8 cellular contexts compared by ENCODE assay signal in the genomic region with DNA sequence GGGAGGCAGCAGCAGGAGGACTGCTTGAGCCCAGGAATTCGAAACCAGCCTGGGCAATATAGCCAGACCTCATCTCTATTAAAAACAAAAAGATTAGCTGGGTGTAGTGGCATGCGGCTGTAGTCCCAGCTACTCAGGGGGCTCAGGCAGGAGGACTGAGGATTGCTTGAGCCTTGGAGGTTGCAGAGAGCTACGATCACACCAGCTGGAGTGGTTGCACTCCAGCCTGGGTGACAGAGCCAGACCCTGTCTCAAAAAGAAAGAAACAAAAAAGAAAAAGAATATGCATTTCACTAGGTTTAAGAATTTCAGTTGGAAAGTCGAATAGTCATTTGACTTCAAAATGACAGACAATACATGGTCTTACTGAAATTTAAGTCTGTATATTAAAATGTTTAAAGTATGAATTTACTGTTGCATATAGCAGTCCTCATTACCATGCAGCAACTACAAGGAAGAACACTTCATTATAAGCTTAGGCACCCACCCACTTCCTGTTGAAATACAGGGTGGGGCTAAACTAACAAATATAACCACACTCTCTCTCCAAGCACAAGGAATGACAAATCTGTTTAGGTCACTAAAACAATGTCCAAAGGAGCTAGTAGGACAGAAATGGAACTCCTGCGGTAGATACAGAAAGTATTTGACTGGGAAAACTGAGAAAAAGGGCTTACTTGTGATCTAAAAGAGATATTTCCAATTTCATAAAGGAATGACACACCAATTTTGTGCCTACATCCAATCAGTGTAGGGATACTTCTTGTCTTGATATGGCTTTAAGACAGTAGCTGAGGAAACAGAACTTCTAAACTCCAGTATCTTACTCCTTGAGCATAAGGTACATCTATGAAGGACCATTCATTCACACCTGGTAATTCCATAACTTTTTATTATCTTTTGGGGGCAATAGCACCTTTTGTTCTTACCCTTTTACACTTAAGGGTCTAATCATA. TPM values are rescaled to one million over a fixed set of nuclear protein-coding genes. Genes with fewer than 3 reads are reported as not detected.
A peak's percentile ranks its signal among the peaks of the same experiment; 100 is the strongest.
DNase-seq lines count a peak whose midpoint lies in the region; ATAC-seq lines count a peak whose summit lies in the region.

No MANE protein-coding gene starts in this region.

- H3K36me3 Mint-ChIP-seq in CD8-positive, alpha-beta memory T cell, result peaks cover 0 to 20% (median 2%) of the 10 kb centered on the region in 3 donors
- peaks cover 7 to 14% of the 10 kb centered on the region in 2 donors for H3K36me3 Mint-ChIP-seq in activated naive CD4-positive, alpha-beta T cell treated with anti-CD3 and anti-CD28 coated beads, Interleukin-2, amount 50 U/mL, for 72 hours
- peaks cover 17% of the 10 kb centered on the region for H3K36me3 Mint-ChIP-seq in stimulated activated memory B cell treated with anti-CD40 and anti-IgM and Interleukin-4, amounts not matched to agents 10 μg/mL and 1 μg/mL and 100 μg/mL, for 72 hours

- CTCF ChIA-PET in CD8-positive, alpha-beta memory T cell (lab: Charles Lee), result interaction anchor here (0.7 to 1.3 kb wide), 7 partner anchors 11 to 227 kb away, joined by 3 to 6 read pairs (median 3); a partner anchor contains a TSS

- peaks cover 66 to 85% (median 78%) of the 10 kb centered on the region in 3 donors for H3K4me1 Mint-ChIP-seq in CD8-positive, alpha-beta memory T cell
- peaks cover 64% of the 10 kb centered on the region for H3K4me1 Mint-ChIP-seq in stimulated activated memory B cell treated with anti-CD40 and anti-IgM and Interleukin-4, amounts not matched to agents 10 μg/mL and 1 μg/mL and 100 μg/mL, for 72 hours

- POLR2A ChIA-PET in CD8-positive, alpha-beta memory T cell (lab: Charles Lee), result interaction anchor here (1.0 kb wide), 2 partner anchors 9 to 83 kb away, joined by 3 read pairs; no protein-coding TSS in a partner anchor

- intact Hi-C loops in left ventricle myocardium superior (cut with micrococcal nuclease), result loop anchor here (10.0 kb wide), 1 partner anchor 48 kb away; no protein-coding TSS in a partner anchor

- H3K9me3 Mint-ChIP-seq in CD8-positive, alpha-beta memory T cell, result no peaks in the 10 kb centered on the region
- no peaks in the 10 kb centered on the region for H3K9me3 Mint-ChIP-seq in activated naive CD4-positive, alpha-beta T cell treated with anti-CD3 and anti-CD28 coated beads, Interleukin-2, amount 50 U/mL, for 72 hours
- H3K9me3 Mint-ChIP-seq in stimulated activated memory B cell treated with anti-CD40 and anti-IgM and Interleukin-4, amounts not matched to agents 10 μg/mL and 1 μg/mL and 100 μg/mL, for 72 hours, result no peaks in the 10 kb centered on the region

- peak overlapping the region; percentile 16 for H3K4me3 ChIP-seq in CD8-positive, alpha-beta memory T cell (ENCODE audit: low read length)

- no peak overlapping the region for H3K27ac ChIP-seq in CD8-positive, alpha-beta memory T cell (ENCODE audit: low read depth, low read length)

- no peaks in the 10 kb centered on the region for H3K9me3 ChIP-seq in CD8-positive, alpha-beta memory T cell (ENCODE audit: low read length)

- peaks cover 67% of the 10 kb centered on the region for H3K4me1 ChIP-seq in CD8-positive, alpha-beta memory T cell (ENCODE audit: insufficient read depth, low read length)

- peak overlapping the region; percentile 46 to 92 (median 84) for H3K27ac Mint-ChIP-seq in CD8-positive, alpha-beta memory T cell
- peak overlapping the region; percentile 61 to 72 for H3K27ac Mint-ChIP-seq in activated naive CD4-positive, alpha-beta T cell treated with anti-CD3 and anti-CD28 coated beads, Interleukin-2, amount 50 U/mL, for 72 hours
- peak overlapping the region; percentile 82 for H3K27ac Mint-ChIP-seq in stimulated activated memory B cell treated with anti-CD40 and anti-IgM and Interleukin-4, amounts not matched to agents 10 μg/mL and 1 μg/mL and 100 μg/mL, for 72 hours

- in situ Hi-C loops in KBM-7 (cut with MboI; ENCODE audit: low pct_unique_long_range_greater_than_20kb, low sequenced_read_pairs), result no loop called here

- peak overlapping the region; percentile 29 to 85 (median 69) for H3K4me3 Mint-ChIP-seq in CD8-positive, alpha-beta memory T cell
- H3K4me3 Mint-ChIP-seq in stimulated activated memory B cell treated with anti-CD40 and anti-IgM and Interleukin-4, amounts not matched to agents 10 μg/mL and 1 μg/mL and 100 μg/mL, for 72 hours, result peak overlapping the region; percentile 65

- no peaks in the 10 kb centered on the region for H3K27me3 Mint-ChIP-seq in CD8-positive, alpha-beta memory T cell
- H3K27me3 Mint-ChIP-seq in stimulated activated memory B cell treated with anti-CD40 and anti-IgM and Interleukin-4, amounts not matched to agents 10 μg/mL and 1 μg/mL and 100 μg/mL, for 72 hours, result no peaks in the 10 kb centered on the region

- peak in 2 of 5 donors; percentile 27 to 52 for DNase-seq in CD8-positive, alpha-beta memory T cell
- DNase-seq in KBM-7 (peak; percentile 52), left ventricle myocardium superior (no peak), NCI-H2227 (lab: John Stamatoyannopoulos, UW; ENCODE audit: unreplicated experiment) (no peak)
- DNase-seq in activated naive CD4-positive, alpha-beta T cell treated with anti-CD3 and anti-CD28 coated beads, Interleukin-2, amount 50 U/mL, for 72 hours (ENCODE audit: low spot score in 2 of 2), result no peak
- no peak for DNase-seq in NK-92 treated with Interleukin-12 subunit alpha and Interleukin-12 subunit beta, amount 100 ng/mL, for 24 hours (lab: John Stamatoyannopoulos, UW)

- H3K27me3 ChIP-seq in CD8-positive, alpha-beta memory T cell (ENCODE audit: insufficient read depth, low read length, poor library complexity, severe bottlenecking), result no peaks in the 10 kb centered on the region

- no peaks in the 10 kb centered on the region for H3K36me3 ChIP-seq in CD8-positive, alpha-beta memory T cell (ENCODE audit: insufficient read depth, low read length)

- ATAC-seq in activated naive CD4-positive, alpha-beta T cell treated with anti-CD3 and anti-CD28 coated beads, Interleukin-2, amount 50 U/mL, for 72 hours, result peak; percentile 50 to 64
- peak; percentile 78 for ATAC-seq in left ventricle myocardium superior
- peak; percentile 52 for ATAC-seq in stimulated activated memory B cell treated with anti-CD40 and anti-IgM and Interleukin-4, amounts not matched to agents 10 μg/mL and 1 μg/mL and 100 μg/mL, for 72 hours
- no peak for ATAC-seq in HG03039 (IDR thresholded peaks at IDR 0.05; ENCODE audit: unreplicated experiment)

RNA-seq across cellular contexts. Expression of a gene that starts 44.1 kb away (rescaled TPM):
- 1 to 10 TPM; 3.3 to 3.9 TPM for total RNA-seq in CD8-positive, alpha-beta memory T cell
- polyA plus RNA-seq in CD8-positive, alpha-beta memory T cell, result not detected
- total RNA-seq in activated naive CD4-positive, alpha-beta T cell treated with anti-CD3 and anti-CD28 coated beads, Interleukin-2, amount 50 U/mL, for 72 hours, result under 1 TPM; 0.25 to 0.72 TPM
- total RNA-seq in left ventricle myocardium superior, result 0.12 TPM

RNA-seq across cellular contexts. Expression of a gene that starts 53.3 kb away (rescaled TPM):
- total RNA-seq in CD8-positive, alpha-beta memory T cell, result not detected
- not detected for polyA plus RNA-seq in CD8-positive, alpha-beta memory T cell
- not detected for total RNA-seq in activated naive CD4-positive, alpha-beta T cell treated with anti-CD3 and anti-CD28 coated beads, Interleukin-2, amount 50 U/mL, for 72 hours
- not detected for total RNA-seq in left ventricle myocardium superior

RNA-seq across cellular contexts. Expression of a gene that starts 53.5 kb away (rescaled TPM):
- 100 to 1,000 TPM; 120 to 128 TPM for total RNA-seq in CD8-positive, alpha-beta memory T cell
- polyA plus RNA-seq in CD8-positive, alpha-beta memory T cell, result 64.1 TPM
- total RNA-seq in activated naive CD4-positive, alpha-beta T cell treated with anti-CD3 and anti-CD28 coated beads, Interleukin-2, amount 50 U/mL, for 72 hours, result 100 to 1,000 TPM in 1 of 2 donors, 10 to 100 TPM in 1; 97.8 to 116 TPM
- total RNA-seq in left ventricle myocardium superior, result 59.1 TPM
